Comparison of ENCODE assay signal across 8 cellular contexts in genomic region chr9:127770905-127771569, GRCh38. TPM values are rescaled to one million over a fixed set of nuclear protein-coding genes. Genes with fewer than 3 reads are reported as not detected.
DNase-seq lines count a peak whose midpoint lies in the region; ATAC-seq and TF ChIP-seq lines count a peak whose summit lies in the region.

No MANE protein-coding gene starts in this region.

- no peaks in the 10 kb centered on the region for H3K36me3 ChIP-seq in kidney epithelial cell (ENCODE audit: control insufficient read depth, insufficient read depth, low read length)

- H3K4me1 Mint-ChIP-seq in chondrocyte (ENCODE audit: low read depth) = peaks cover 51% of the 10 kb centered on the region

- DNase-seq in AG09319 (ENCODE audit: extremely low read depth, low read depth) = peak; percentile 87
- DNase-seq in NCI-H345 (lab: John Stamatoyannopoulos, UW) = peak; percentile 98
- peak; percentile 97 for DNase-seq in activated CD4-positive, CD25-positive, alpha-beta regulatory T cell treated with anti-CD3 and anti-CD28 coated beads, Interleukin-2, amount 50 U/mL, for 72 hours
- peak; percentile 100 for DNase-seq in chondrocyte (ENCODE audit: low spot score)
- peak; percentile 77 for DNase-seq in kidney epithelial cell (ENCODE audit: low read depth)
- peak; percentile 91 to 95 for DNase-seq in stimulated activated CD4-positive, alpha-beta T cell treated with anti-CD3 and anti-CD28 coated beads, Interleukin-15, amount 100 ng/mL, for 1 hour (ENCODE audit: low read depth in 1 of 2, low spot score in 1 of 2)

- H3K4me3 Mint-ChIP-seq in chondrocyte (ENCODE audit: unreplicated experiment) = peak overlapping the region; percentile 89

- peaks cover 3% of the 10 kb centered on the region for H3K36me3 Mint-ChIP-seq in chondrocyte (ENCODE audit: low read depth)

- H3K9me3 Mint-ChIP-seq in chondrocyte (ENCODE audit: low read depth) = no peaks in the 10 kb centered on the region

- no peak for TF ChIP-seq CTCF in AG09319 (IDR thresholded peaks at IDR 0.05; ENCODE audit: low read depth, low read length)
- TF ChIP-seq CTCF in chondrocyte (IDR thresholded peaks at IDR 0.05) = no peak
- TF ChIP-seq CTCF in kidney epithelial cell (IDR thresholded peaks at IDR 0.05; ENCODE audit: insufficient read depth, low read length, poor library complexity, severe bottlenecking) = no peak

- peak overlapping the region; percentile 92 for H3K27ac Mint-ChIP-seq in chondrocyte (ENCODE audit: unreplicated experiment)

- no peaks in the 10 kb centered on the region for H3K27me3 Mint-ChIP-seq in chondrocyte (ENCODE audit: low read depth)

- ATAC-seq in GM19025 (IDR thresholded peaks at IDR 0.05; ENCODE audit: low read depth, unreplicated experiment) (peak; percentile 84), HG03280 (IDR thresholded peaks at IDR 0.05; ENCODE audit: unreplicated experiment) (peak; percentile 86)

- H3K27me3 ChIP-seq in kidney epithelial cell (ENCODE audit: control insufficient read depth, insufficient read depth, low read length) = peaks cover 8% of the 10 kb centered on the region

- peak overlapping the region; percentile 41 for H3K4me3 ChIP-seq in kidney epithelial cell (ENCODE audit: low read depth, low read length)

RNA-seq across cellular contexts. Expression of gene SH2D3C, which starts 7.4 kb away (rescaled TPM):
- 2.5 to 9.9 TPM (median 9.4 TPM) in 3 replicates for total RNA-seq in chondrocyte
- 0.17 and 0.27 TPM in 2 replicates for total RNA-seq in kidney epithelial cell

RNA-seq across cellular contexts. Expression of gene CDK9, which starts 14.8 kb away (rescaled TPM):
- total RNA-seq in chondrocyte (54.9 to 67.6 TPM (median 60.3 TPM) in 3 replicates), kidney epithelial cell (38.5 and 47.3 TPM in 2 replicates)

RNA-seq across cellular contexts. Expression of gene FPGS, which starts 31.6 kb away (rescaled TPM):
- total RNA-seq in chondrocyte (50.8 to 52.8 TPM (median 50.8 TPM) in 3 replicates), kidney epithelial cell (92.5 and 131 TPM in 2 replicates)

RNA-seq across cellular contexts. Expression of gene TOR2A, which starts 35.9 kb away (rescaled TPM):
- total RNA-seq in chondrocyte = 6.1 to 8.1 TPM (median 6.4 TPM) in 3 replicates
- total RNA-seq in kidney epithelial cell = 13.3 and 13.4 TPM in 2 replicates

RNA-seq across cellular contexts. Expression of gene TTC16, which starts 55.2 kb away (rescaled TPM):
- total RNA-seq in chondrocyte = not detected in 3 replicates
- total RNA-seq in kidney epithelial cell = not detected in 2 replicates

Comparison
In these comparisons a context has a peak if more than half of its experiments do, and no peak if none do; other contexts are left out.
1. Peak in every context shown above with its lines: DNase-seq, ATAC-seq and H3K4me3 ChIP-seq.